ENCODE assay signal across 8 cellular contexts in the genomic region with DNA sequence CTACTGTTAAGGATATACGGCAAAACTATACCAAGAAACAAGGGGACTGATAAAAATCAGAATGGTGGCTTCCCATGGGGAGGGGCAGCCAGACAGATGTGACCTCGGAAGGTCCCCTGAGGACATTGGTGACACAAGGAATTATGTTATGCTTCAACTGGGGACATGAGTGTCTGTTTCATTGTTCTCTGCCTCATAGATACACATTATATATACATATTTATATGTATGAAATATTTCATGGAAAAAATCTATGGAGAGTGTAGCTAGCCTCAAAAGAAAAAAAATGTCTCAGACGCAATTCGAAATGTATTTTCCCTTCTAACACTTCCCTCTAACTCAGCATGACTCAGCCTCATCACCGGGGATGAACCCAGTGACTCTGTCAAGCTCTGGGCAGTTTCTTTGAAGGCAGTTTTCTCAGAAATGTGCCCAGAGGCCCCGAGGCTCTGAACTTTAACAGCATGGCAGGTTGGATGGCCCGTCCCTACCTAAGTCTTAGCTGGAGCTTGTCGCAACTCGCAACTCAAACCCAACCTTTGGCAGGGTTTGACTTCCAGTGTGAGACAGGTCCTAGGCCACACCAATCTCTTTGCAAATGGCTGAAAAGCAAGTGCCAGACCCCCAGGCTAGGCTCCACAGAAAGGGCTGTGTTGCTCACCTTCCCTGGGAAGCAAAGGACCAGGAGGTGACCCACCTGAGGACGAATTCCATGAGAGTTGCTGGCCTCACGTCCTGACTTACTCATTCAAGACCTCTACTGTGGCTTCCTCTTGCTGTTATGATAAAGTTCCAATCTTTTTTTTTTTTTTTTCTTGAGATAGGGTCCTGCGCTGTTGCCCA.
DNase-seq lines count a peak whose midpoint lies in the region; ATAC-seq, FAIRE-seq and TF ChIP-seq lines count a peak whose summit lies in the region.

No MANE protein-coding gene starts in this region.

- no peak for FAIRE-seq in GM12891 (lab: Jason Lieb, UNC)

- H3K9me3 ChIP-seq in esophagus squamous epithelium (no peaks in the 10 kb centered on the region), A673 (ENCODE audit: low read depth, low read length, poor library complexity, severe bottlenecking) (no peaks in the 10 kb centered on the region)

- H3K4me1 ChIP-seq in esophagus squamous epithelium (peaks cover 9 to 55% (median 30%) of the 10 kb centered on the region in 3 donors), A673 (ENCODE audit: insufficient read depth, low read length, poor library complexity, severe bottlenecking) (no peaks in the 10 kb centered on the region)

- in situ Hi-C loops in KBM-7 (cut with MboI; ENCODE audit: low pct_unique_long_range_greater_than_20kb, low sequenced_read_pairs), result no loop called here

- TF ChIP-seq POLR2A in esophagus squamous epithelium (IDR thresholded peaks at IDR 0.05) (no peak), GM12891 (IDR thresholded peaks at IDR 0.05; ENCODE audit: low read depth, low read length) (no peak)

- WGBS in esophagus squamous epithelium, 2 donors, result 27 to 32% methylated on average over 9 to 12 of the region's 12 CpGs

- peak; percentile 77 for DNase-seq in KBM-7
- peak; percentile 71 for DNase-seq in activated CD4-positive, alpha-beta T cell treated with anti-CD3 and anti-CD28 coated beads for 48 hours
- DNase-seq in esophagus squamous epithelium (lab: John Stamatoyannopoulos, UW), result no peak
- peak; percentile 29 for DNase-seq in stimulated activated CD8-positive, alpha-beta memory T cell treated with anti-CD3 and anti-CD28 coated beads, Interleukin-4, amount 100 ng/mL, for 24 hours (ENCODE audit: low read depth)
- no peak for DNase-seq in NCI-H526 treated with DMSO at 0.1 percent for 48 hours (lab: John Stamatoyannopoulos, UW)
- DNase-seq in GM12891 (ENCODE audit: insufficient read length, low spot score), result no peak
- no peak for DNase-seq in A673 (ENCODE audit: low spot score)
- no peak for DNase-seq in Right ventricle myocardium inferior (ENCODE audit: missing footprints)

- CTCF ChIA-PET in A673 (lab: Charles Lee), result no interaction called here

- peaks cover 0 to 24% (median 0%) of the 10 kb centered on the region in 4 donors for H3K27me3 ChIP-seq in esophagus squamous epithelium
- peaks cover 10% of the 10 kb centered on the region for H3K27me3 ChIP-seq in A673 (replicated peaks; ENCODE audit: insufficient read depth, low read depth, low read length, poor library complexity)

- no peak for ATAC-seq in Right ventricle myocardium inferior

- POLR2A ChIA-PET in A673 (lab: Charles Lee; ENCODE audit: low non-redundant PET), result no interaction called here

- no peak overlapping the region for H3K4me3 ChIP-seq in esophagus squamous epithelium
- H3K4me3 ChIP-seq in A673 (ENCODE audit: low read depth, low read length, poor library complexity, severe bottlenecking), result no peak overlapping the region

- H3K27ac ChIP-seq in esophagus squamous epithelium (peak overlapping the region in 3 of 4 donors; percentile 41 to 74 (median 49)), A673 (ENCODE audit: low read depth, low read length, poor library complexity, severe bottlenecking) (no peak overlapping the region)

- BruUV-seq in A673 (replicated peaks; lab: Mats Ljungman, UMichigan), result no TSS peak

- intact Hi-C loops in esophagus squamous epithelium (cut with DNase I) (no loop called here), A673 (cut with micrococcal nuclease; ENCODE audit: unreplicated experiment) (no loop called here), Right ventricle myocardium inferior (cut with DNase I) (no loop called here)

- H3K36me3 ChIP-seq in esophagus squamous epithelium, result no peaks in the 10 kb centered on the region
- no peaks in the 10 kb centered on the region for H3K36me3 ChIP-seq in A673 (ENCODE audit: insufficient read depth, low read length, poor library complexity, severe bottlenecking)

- no peak for TF ChIP-seq CTCF in esophagus squamous epithelium (IDR thresholded peaks at IDR 0.05)
- no peak for TF ChIP-seq CTCF in A673 (conservative IDR thresholded peaks at IDR 0.05; ENCODE audit: low read depth, low read length)

TF ChIP-seq in GM12891, 5 proteins besides CTCF, POLR2A, EP300 and RAD21:
- TF ChIP-seq SPI1 (IDR thresholded peaks at IDR 0.05; ENCODE audit: low read depth, low read length) (no peak), POU2F2 (IDR thresholded peaks at IDR 0.05; ENCODE audit: low read depth, low read length) (no peak), PAX5 (IDR thresholded peaks at IDR 0.05; ENCODE audit: insufficient read depth, low read length, severe bottlenecking) (no peak), TAF1 (IDR thresholded peaks at IDR 0.05; ENCODE audit: low read depth, low read length) (no peak), POLR2AphosphoS5 (IDR thresholded peaks at IDR 0.05; ENCODE audit: low read depth, low read length) (no peak)

Comparison
In these comparisons a context has a peak if more than half of its experiments do, and no peak if none do; other contexts are left out.
1. DNase-seq: peak in KBM-7 (single experiment), activated CD4-positive, alpha-beta T cell treated with anti-CD3 and anti-CD28 coated beads for 48 hours (single experiment) and stimulated activated CD8-positive, alpha-beta memory T cell treated with anti-CD3 and anti-CD28 coated beads, Interleukin-4, amount 100 ng/mL, for 24 hours (single experiment); none in esophagus squamous epithelium (single experiment), NCI-H526 treated with DMSO at 0.1 percent for 48 hours (single experiment), GM12891 (single experiment), A673 (single experiment) and Right ventricle myocardium inferior (single experiment).